Comparison of ENCODE assay signal across 13 cellular contexts in the genomic region with DNA sequence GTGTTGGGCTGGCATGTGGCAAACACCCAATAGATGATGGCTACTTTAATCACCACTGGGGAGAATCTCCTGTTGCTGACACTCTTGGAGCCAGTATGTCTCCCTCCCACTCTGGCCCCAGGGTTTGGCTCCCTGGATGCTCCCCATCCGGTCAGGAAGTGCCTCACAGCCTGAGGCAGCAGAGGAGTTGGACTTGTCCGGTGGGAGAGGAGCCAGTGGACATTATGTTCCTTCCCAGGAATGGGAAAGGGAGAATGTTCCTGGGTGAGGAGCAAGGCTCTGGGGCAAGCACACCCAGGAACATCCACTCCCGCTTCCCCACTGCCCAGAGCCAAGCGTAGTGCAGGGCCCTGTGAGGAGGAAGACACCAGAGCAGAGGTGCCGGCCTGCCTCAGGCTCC.
DNase-seq lines count a peak whose midpoint lies in the region; ATAC-seq and TF ChIP-seq lines count a peak whose summit lies in the region.
"Had no signal": no experiment of that assay in that cellular context is flagged by ENCODE, and none has a peak within 500 bp of the region (broad histone marks: within the 10 kb centered on the region; RNA-seq: fewer than 3 reads in every experiment).

No MANE protein-coding gene starts in this region.

- no peak overlapping the region for H3K27ac ChIP-seq in foreskin keratinocyte
- H3K27ac ChIP-seq in naive thymus-derived CD4-positive, alpha-beta T cell (ENCODE audit: low read depth, low read length) = no peak overlapping the region

- CTCF ChIA-PET in BJ (lab: Yijun Ruan, JAX) = no interaction called here
- CTCF ChIA-PET in naive thymus-derived CD4-positive, alpha-beta T cell (lab: Charles Lee) = no interaction called here

- H3K27me3 ChIP-seq in BJ (ENCODE audit: control insufficient read depth, insufficient read depth, low read length) (no peaks in the 10 kb centered on the region), adipocyte (replicated peaks; ENCODE audit: control insufficient read depth, insufficient read depth, low read length) (no peaks in the 10 kb centered on the region), foreskin keratinocyte (peaks cover 7% of the 10 kb centered on the region)
- no peaks in the 10 kb centered on the region for H3K27me3 ChIP-seq in naive thymus-derived CD4-positive, alpha-beta T cell (ENCODE audit: control insufficient read depth in 2 of 2, insufficient read depth in 2 of 2, low read length in 2 of 2)

- no peak overlapping the region for H3K27ac Mint-ChIP-seq in naive thymus-derived CD4-positive, alpha-beta T cell
- H3K27ac Mint-ChIP-seq in natural killer cell = no peak overlapping the region
- H3K27ac Mint-ChIP-seq: activated CD8-positive, alpha-beta T cell treated with anti-CD3 and anti-CD28 coated beads, Interleukin-2, amount 10 ng/mL, durations not matched to agents 7 days and 5 days; natural killer cell treated with Interleukin-12 subunit alpha and Interleukin-12 subunit beta and Interleukin-15 and Interleukin-18, amount 100 ng/mL, for 72 hours had no signal

- H3K4me1 ChIP-seq in adipocyte (ENCODE audit: control insufficient read depth, insufficient read depth, low read length) (peaks cover 49% of the 10 kb centered on the region), foreskin keratinocyte (no peaks in the 10 kb centered on the region)
- H3K4me1 ChIP-seq in naive thymus-derived CD4-positive, alpha-beta T cell (ENCODE audit: control insufficient read depth in 2 of 2, insufficient read depth in 2 of 2, low read length in 2 of 2) = no peaks in the 10 kb centered on the region

- POLR2A ChIA-PET in BJ (lab: Charles Lee) = no interaction called here
- POLR2A ChIA-PET in naive thymus-derived CD4-positive, alpha-beta T cell (lab: Charles Lee) = no interaction called here

- peak; percentile 71 for DNase-seq in BJ (ENCODE audit: low read depth)
- peak; percentile 71 for DNase-seq in adipocyte (ENCODE audit: low read depth)
- no peak for DNase-seq in foreskin keratinocyte
- peak; percentile 93 for DNase-seq in posterior vena cava (ENCODE audit: low spot score)
- no peak for DNase-seq in naive thymus-derived CD4-positive, alpha-beta T cell
- no peak for DNase-seq in activated CD8-positive, alpha-beta memory T cell treated with anti-CD3 and anti-CD28 coated beads for 24 hours
- DNase-seq in natural killer cell = no peak
- DNase-seq in hippocampal formation (lab: John Stamatoyannopoulos, UW) = no peak
- DNase-seq: activated CD8-positive, alpha-beta T cell treated with anti-CD3 and anti-CD28 coated beads, Interleukin-2, amount 10 ng/mL, durations not matched to agents 7 days and 5 days; amygdala; stimulated activated CD4-positive, alpha-beta T cell treated with anti-CD3 and anti-CD28 coated beads, Interleukin-2, amount 100 ng/mL, for 24 hours had no signal

- TF ChIP-seq CTCF in BJ (IDR thresholded peaks at IDR 0.05; ENCODE audit: insufficient read depth, low read depth, low read length) (no peak), foreskin keratinocyte (conservative IDR thresholded peaks at IDR 0.05) (no peak), natural killer cell (IDR thresholded peaks at IDR 0.05) (no peak)

- ATAC-seq in foreskin keratinocyte = peak; percentile 21
- ATAC-seq in naive thymus-derived CD4-positive, alpha-beta T cell = no peak
- no peak for ATAC-seq in natural killer cell
- ATAC-seq: activated CD8-positive, alpha-beta T cell treated with anti-CD3 and anti-CD28 coated beads, Interleukin-2, amount 10 ng/mL, durations not matched to agents 7 days and 5 days had no signal

- H3K4me3 Mint-ChIP-seq in naive thymus-derived CD4-positive, alpha-beta T cell = no peak overlapping the region
- H3K4me3 Mint-ChIP-seq in natural killer cell = no peak overlapping the region
- H3K4me3 Mint-ChIP-seq: activated CD8-positive, alpha-beta T cell treated with anti-CD3 and anti-CD28 coated beads, Interleukin-2, amount 10 ng/mL, durations not matched to agents 7 days and 5 days; B cell; natural killer cell treated with Interleukin-12 subunit alpha and Interleukin-12 subunit beta and Interleukin-15 and Interleukin-18, amount 100 ng/mL, for 72 hours had no signal

- H3K27me3 Mint-ChIP-seq in naive thymus-derived CD4-positive, alpha-beta T cell = peaks cover 0 to 49% (median 29%) of the 10 kb centered on the region in 5 donors
- peaks cover 22 to 28% of the 10 kb centered on the region in 2 donors for H3K27me3 Mint-ChIP-seq in natural killer cell (ENCODE audit: low read depth in 2 of 2)

- peaks cover 3% of the 10 kb centered on the region for H3K9me3 ChIP-seq in adipocyte (ENCODE audit: control insufficient read depth, low read length)
- H3K9me3 ChIP-seq in naive thymus-derived CD4-positive, alpha-beta T cell (ENCODE audit: control insufficient read depth in 2 of 3, low read length in 3 of 3) = no peaks in the 10 kb centered on the region

- H3K36me3 ChIP-seq in BJ (ENCODE audit: control insufficient read depth, insufficient read depth, low read length) (no peaks in the 10 kb centered on the region), adipocyte (ENCODE audit: control insufficient read depth, insufficient read depth, low read length, severe bottlenecking) (no peaks in the 10 kb centered on the region)
- no peaks in the 10 kb centered on the region for H3K36me3 ChIP-seq in naive thymus-derived CD4-positive, alpha-beta T cell (ENCODE audit: control insufficient read depth in 2 of 3, insufficient read depth in 3 of 3, low read length in 3 of 3)

- no peak overlapping the region for H3K4me3 ChIP-seq in BJ (ENCODE audit: low read depth, low read length)
- peak overlapping the region; percentile 22 for H3K4me3 ChIP-seq in adipocyte (ENCODE audit: low read length)
- H3K4me3 ChIP-seq in naive thymus-derived CD4-positive, alpha-beta T cell (ENCODE audit: low read length) = no peak overlapping the region

- H3K9me3 Mint-ChIP-seq in naive thymus-derived CD4-positive, alpha-beta T cell = peaks cover 0 to 21% (median 7%) of the 10 kb centered on the region in 11 donors
- H3K9me3 Mint-ChIP-seq in natural killer cell = no peaks in the 10 kb centered on the region
- H3K9me3 Mint-ChIP-seq: natural killer cell treated with Interleukin-12 subunit alpha and Interleukin-12 subunit beta and Interleukin-15 and Interleukin-18, amount 100 ng/mL, for 72 hours had no signal

- H3K9ac ChIP-seq in adipocyte (ENCODE audit: low read length) = peak overlapping the region; percentile 84

- H3K4me1 Mint-ChIP-seq in naive thymus-derived CD4-positive, alpha-beta T cell = peaks cover 0 to 2% (median 0%) of the 10 kb centered on the region in 7 donors
- no peaks in the 10 kb centered on the region for H3K4me1 Mint-ChIP-seq in natural killer cell
- H3K4me1 Mint-ChIP-seq: B cell had no signal

- peaks cover 0 to 4% (median 0%) of the 10 kb centered on the region in 5 donors for H3K36me3 Mint-ChIP-seq in naive thymus-derived CD4-positive, alpha-beta T cell
- no peaks in the 10 kb centered on the region for H3K36me3 Mint-ChIP-seq in natural killer cell
- H3K36me3 Mint-ChIP-seq: natural killer cell treated with Interleukin-12 subunit alpha and Interleukin-12 subunit beta and Interleukin-15 and Interleukin-18, amount 100 ng/mL, for 72 hours had no signal

- intact Hi-C loops in posterior vena cava (cut with DNase I) = no loop called here
- intact Hi-C loops in naive thymus-derived CD4-positive, alpha-beta T cell (cut with micrococcal nuclease) = no loop called here
- intact Hi-C loops in natural killer cell (cut with micrococcal nuclease) = no loop called here

Comparison
In these comparisons a context has a peak if more than half of its experiments do, and no peak if none do; other contexts are left out.
1. DNase-seq: peak in BJ (single experiment), adipocyte (single experiment) and posterior vena cava (single experiment); none in foreskin keratinocyte (0 of 2), naive thymus-derived CD4-positive, alpha-beta T cell (0 of 9), activated CD8-positive, alpha-beta memory T cell treated with anti-CD3 and anti-CD28 coated beads for 24 hours (single experiment), natural killer cell (single experiment) and hippocampal formation (0 of 2).